24 cellular contexts compared by ENCODE assay signal in genomic region chrX:23598561-23598960, GRCh38.
"Had no signal": no experiment of that assay in that cellular context is flagged by ENCODE, and none has a peak within 500 bp of the region (broad histone marks: within the 10 kb centered on the region; RNA-seq: fewer than 3 reads in every experiment).

No MANE protein-coding gene starts in this region.

- H3K4me3 ChIP-seq: left lung, lower lobe of right lung, pancreas, prostate gland, spleen, tibial nerve, uterus had no signal

- H3K4me1 ChIP-seq: left lung, lower lobe of right lung, pancreas, prostate gland, spleen, tibial nerve, uterus had no signal

- H3K27ac ChIP-seq: left lung, lower lobe of right lung, pancreas, prostate gland, spleen, tibial nerve, uterus had no signal

- ATAC-seq: left colon; left lung; lower lobe of right lung; naive thymus-derived CD4-positive, alpha-beta T cell; natural killer cell treated with Interleukin-12 subunit alpha and Interleukin-12 subunit beta and Interleukin-15 and Interleukin-18, amount 100 ng/mL, for 72 hours; pancreas; right cardiac atrium; sciatic nerve; stimulated activated effector memory CD8-positive, alpha-beta T cell treated with anti-CD3 and anti-CD28 coated beads, Interleukin-12 subunit alpha, Interleukin-12 subunit beta, amount 100 ng/mL, for 72 hours had no signal

- H3K9me3 ChIP-seq: left lung, lower lobe of right lung, pancreas, prostate gland, spleen, tibial nerve, uterus had no signal

- DNase-seq: hippocampal formation; immature natural killer cell; kidney; left colon; left lung; lower lobe of right lung; mammary epithelial cell; mesenchymal stem cell; naive thymus-derived CD4-positive, alpha-beta T cell; pancreas; posterior cingulate gyrus; retina; right cardiac atrium; small intestine; spleen; stimulated activated CD4-positive, alpha-beta T cell treated with anti-CD3 and anti-CD28 coated beads, Interleukin-4, amount 100 ng/mL, for 24 hours; stimulated activated naive CD4-positive, alpha-beta T cell; substantia nigra; uterus had no signal

- H3K27me3 ChIP-seq: left lung, spleen, uterus had no signal

- H3K36me3 ChIP-seq: left lung, lower lobe of right lung, pancreas, prostate gland, spleen, tibial nerve, uterus had no signal
